8 cellular contexts compared by ENCODE assay signal in the genomic region with DNA sequence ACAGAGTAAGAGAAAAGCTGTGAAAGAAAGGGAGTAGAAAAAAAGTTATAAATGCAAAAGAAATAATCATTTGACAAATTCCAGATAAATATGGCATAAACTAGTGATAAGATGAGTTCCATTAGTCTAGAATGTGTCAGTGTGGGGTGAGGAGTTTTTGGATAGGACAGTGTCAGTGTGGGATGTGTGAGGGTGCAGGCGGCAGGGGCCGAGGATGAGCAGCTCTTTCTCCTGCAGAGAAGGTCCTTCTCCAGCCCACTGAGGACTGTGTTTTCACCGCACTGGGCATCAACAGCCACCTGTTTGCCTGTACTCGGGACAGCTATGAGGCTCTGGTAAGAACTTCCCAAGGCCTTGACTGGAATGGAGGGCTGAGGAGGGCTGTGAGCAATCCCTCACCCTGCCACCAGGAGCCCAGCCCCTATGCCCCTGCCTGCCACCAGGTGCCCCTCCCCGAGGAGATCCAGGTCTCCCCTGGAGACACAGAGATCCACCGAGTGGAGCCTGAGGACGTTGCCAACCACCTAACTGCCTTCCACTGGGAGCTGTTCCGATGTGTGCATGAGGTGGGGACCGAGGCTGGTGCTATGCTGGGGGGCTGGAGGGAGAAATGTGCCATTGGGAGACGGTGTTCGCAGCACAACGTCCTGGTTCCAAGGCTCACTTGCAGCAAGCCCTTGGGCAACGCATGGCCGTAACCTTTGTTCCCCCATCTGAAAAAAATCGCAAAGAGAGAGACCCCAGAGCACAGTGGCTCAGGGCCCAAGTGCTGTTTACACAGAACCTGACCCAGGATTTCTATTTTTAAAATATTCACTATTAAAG. TPM values are rescaled to one million over a fixed set of nuclear protein-coding genes. Genes with fewer than 3 reads are reported as not detected.
DNase-seq lines count a peak whose midpoint lies in the region; ATAC-seq and TF ChIP-seq lines count a peak whose summit lies in the region.

No MANE protein-coding gene starts in this region.

- peak; percentile 35 for DNase-seq in Daoy (ENCODE audit: low read depth)
- DNase-seq in NCI-H1694 (lab: John Stamatoyannopoulos, UW): peak; percentile 67
- peak; percentile 20 for DNase-seq in activated naive CD4-positive, alpha-beta T cell treated with anti-CD3 and anti-CD28 coated beads for 36 hours
- no peak for DNase-seq in immature natural killer cell
- no peak for DNase-seq in upper lobe of left lung
- no peak for DNase-seq in head of caudate nucleus
- no peak for DNase-seq in adrenal gland

- no peak overlapping the region for H3K27ac ChIP-seq in upper lobe of left lung
- H3K27ac ChIP-seq in adrenal gland: peak overlapping the region in 2 of 5 donors; percentile 82 to 90

- no peak for TF ChIP-seq POLR2A in upper lobe of left lung (IDR thresholded peaks at IDR 0.05)
- no peak for TF ChIP-seq POLR2A in adrenal gland (IDR thresholded peaks at IDR 0.05)

- H3K4me1 ChIP-seq in upper lobe of left lung (peaks cover 10 to 15% (median 12%) of the 10 kb centered on the region in 4 donors), adrenal gland (replicated peaks in 1 of 2) (peaks cover 4 to 13% of the 10 kb centered on the region in 2 donors)

- CTCF ChIA-PET in activated naive CD4-positive, alpha-beta T cell treated with anti-CD3 and anti-CD28 coated beads for 36 hours (lab: Charles Lee): interaction anchor here (0.7 to 5.7 kb wide), 14 partner anchors 8 to 177 kb away, joined by 3 to 82 read pairs (median 4); partner anchors contain the start of gene CSF3

- TF ChIP-seq CTCF in upper lobe of left lung (IDR thresholded peaks at IDR 0.05): peak in 4 of 6 experiments; percentile 10 to 37 (median 30)
- peak in 3 of 6 experiments; percentile 22 to 42 (median 31) for TF ChIP-seq CTCF in adrenal gland (IDR thresholded peaks at IDR 0.05)

- no peaks in the 10 kb centered on the region for H3K9me3 Mint-ChIP-seq in activated naive CD4-positive, alpha-beta T cell treated with anti-CD3 and anti-CD28 coated beads for 36 hours
- no peaks in the 10 kb centered on the region for H3K9me3 Mint-ChIP-seq in immature natural killer cell

- no peak for TF ChIP-seq EP300 in upper lobe of left lung (IDR thresholded peaks at IDR 0.05)

- no peaks in the 10 kb centered on the region for H3K27me3 ChIP-seq in upper lobe of left lung
- H3K27me3 ChIP-seq in adrenal gland: no peaks in the 10 kb centered on the region

- no peak overlapping the region for H3K27ac Mint-ChIP-seq in activated naive CD4-positive, alpha-beta T cell treated with anti-CD3 and anti-CD28 coated beads for 36 hours
- no peak overlapping the region for H3K27ac Mint-ChIP-seq in immature natural killer cell

- no peaks in the 10 kb centered on the region for H3K36me3 Mint-ChIP-seq in activated naive CD4-positive, alpha-beta T cell treated with anti-CD3 and anti-CD28 coated beads for 36 hours (ENCODE audit: low read depth)
- peaks cover 0 to 5% (median 4%) of the 10 kb centered on the region in 3 donors for H3K36me3 Mint-ChIP-seq in immature natural killer cell

- peaks cover 7% of the 10 kb centered on the region for H3K4me1 Mint-ChIP-seq in activated naive CD4-positive, alpha-beta T cell treated with anti-CD3 and anti-CD28 coated beads for 36 hours (ENCODE audit: low read depth)
- H3K4me1 Mint-ChIP-seq in immature natural killer cell: peaks cover 0 to 5% of the 10 kb centered on the region in 2 donors

- 72 to 79% methylated on average over 7 to 15 of the region's 15 CpGs for WGBS in upper lobe of left lung, 2 donors
- WGBS in adrenal gland, 4 donors: 71 to 82% (median 75%) methylated on average over 11 to 15 of the region's 15 CpGs

- ATAC-seq in upper lobe of left lung (ENCODE audit: low FRiP score in 2 of 2) (peak in 1 of 2 donors; percentile 4), HG03439 (IDR thresholded peaks at IDR 0.05; ENCODE audit: unreplicated experiment) (no peak)

- H3K36me3 ChIP-seq in upper lobe of left lung: no peaks in the 10 kb centered on the region
- no peaks in the 10 kb centered on the region for H3K36me3 ChIP-seq in adrenal gland (replicated peaks in 1 of 2)

- H3K27me3 Mint-ChIP-seq in activated naive CD4-positive, alpha-beta T cell treated with anti-CD3 and anti-CD28 coated beads for 36 hours (ENCODE audit: low read depth): no peaks in the 10 kb centered on the region
- peaks cover 0 to 10% (median 0%) of the 10 kb centered on the region in 3 donors for H3K27me3 Mint-ChIP-seq in immature natural killer cell (ENCODE audit: low read depth in 3 of 3)

- H3K9me3 ChIP-seq in upper lobe of left lung (no peaks in the 10 kb centered on the region), adrenal gland (replicated peaks in 1 of 3) (no peaks in the 10 kb centered on the region)

- intact Hi-C loops in activated naive CD4-positive, alpha-beta T cell treated with anti-CD3 and anti-CD28 coated beads for 36 hours (cut with micrococcal nuclease): loop anchor here (1.0 kb wide), 2 partner anchors 77 to 177 kb away; no protein-coding TSS in a partner anchor
- intact Hi-C loops in head of caudate nucleus (cut with DNase I): loop anchor here (10.0 kb wide), 1 partner anchor 176 kb away; the partner anchor contains the start of gene CSF3
- intact Hi-C loops in adrenal gland (cut with DNase I): loop anchor here in 1 of 2 donors (10.0 kb wide), 2 partner anchors 164 to 224 kb away; partner anchors contain the start of gene TOP2A

- peak overlapping the region; percentile 33 for H3K4me3 Mint-ChIP-seq in activated naive CD4-positive, alpha-beta T cell treated with anti-CD3 and anti-CD28 coated beads for 36 hours
- peak overlapping the region; percentile 65 to 90 (median 82) for H3K4me3 Mint-ChIP-seq in immature natural killer cell

- H3K4me3 ChIP-seq in upper lobe of left lung: peak overlapping the region in 3 of 4 donors; percentile 47 to 68 (median 67)
- peak overlapping the region in 1 of 4 donors; percentile 60 for H3K4me3 ChIP-seq in adrenal gland

RNA-seq across cellular contexts. Expression of gene RAPGEFL1, which starts 13.1 kb away (rescaled TPM):
- 0.51 and 1.2 TPM in 2 replicates for total RNA-seq in Daoy (2014; rRNA removed; shearing (Covaris generic))
- total RNA-seq in activated naive CD4-positive, alpha-beta T cell treated with anti-CD3 and anti-CD28 coated beads for 36 hours: 1 to 10 TPM; 3.1 to 4.0 TPM
- polyA plus RNA-seq in immature natural killer cell (not detected), adrenal gland (10 to 100 TPM in 1 of 3 donors, 1 to 10 TPM in 2; 1.7 to 18.5 (median 7.3) TPM)
- total RNA-seq in upper lobe of left lung (10 to 100 TPM in 4 of 6 donors, 1 to 10 TPM in 2; 7.6 to 44.0 (median 13.5) TPM), adrenal gland (1 to 10 TPM in 7 of 8 donors, under 1 TPM in 1; 0.24 to 5.7 (median 4.0) TPM)

RNA-seq across cellular contexts. Expression of gene WIPF2, which starts 28.7 kb away (rescaled TPM):
- 4.9 and 6.3 TPM in 2 replicates for total RNA-seq in Daoy (2014; rRNA removed; shearing (Covaris generic))
- total RNA-seq in activated naive CD4-positive, alpha-beta T cell treated with anti-CD3 and anti-CD28 coated beads for 36 hours: 10 to 100 TPM; 12.3 to 13.0 TPM
- 10 to 100 TPM in 1 of 3 donors, 1 to 10 TPM in 2; 4.0 to 14.2 (median 5.2) TPM for polyA plus RNA-seq in immature natural killer cell
- 10 to 100 TPM; 19.9 to 39.8 (median 26.2) TPM for total RNA-seq in upper lobe of left lung
- 10 to 100 TPM in 7 of 8 donors, 1 to 10 TPM in 1; 8.0 to 30.2 (median 20.9) TPM for total RNA-seq in adrenal gland
- 10 to 100 TPM in 2 of 3 donors, 1 to 10 TPM in 1; 5.7 to 17.8 (median 13.0) TPM for polyA plus RNA-seq in adrenal gland

RNA-seq across cellular contexts. Expression of gene CASC3, which starts 50.1 kb away (rescaled TPM):
- total RNA-seq in Daoy (2014; rRNA removed; shearing (Covaris generic)): 47.8 and 56.5 TPM in 2 replicates
- total RNA-seq in activated naive CD4-positive, alpha-beta T cell treated with anti-CD3 and anti-CD28 coated beads for 36 hours: 100 to 1,000 TPM; 104 TPM
- 10 to 100 TPM; 24.5 to 53.5 (median 27.7) TPM for polyA plus RNA-seq in immature natural killer cell
- 100 to 1,000 TPM in 2 of 6 donors, 10 to 100 TPM in 4; 52.2 to 141 (median 75.0) TPM for total RNA-seq in upper lobe of left lung
- total RNA-seq in adrenal gland: 10 to 100 TPM; 36.2 to 72.4 (median 61.7) TPM
- polyA plus RNA-seq in adrenal gland: 10 to 100 TPM; 36.2 to 65.1 (median 57.5) TPM

Comparison
In these comparisons a context has a peak if more than half of its experiments do, and no peak if none do; other contexts are left out.
1. DNase-seq: peak in Daoy (single experiment), NCI-H1694 (single experiment) and activated naive CD4-positive, alpha-beta T cell treated with anti-CD3 and anti-CD28 coated beads for 36 hours (single experiment); none in immature natural killer cell (0 of 3), upper lobe of left lung (0 of 2), head of caudate nucleus (0 of 42) and adrenal gland (0 of 7).